In the genomic region with DNA sequence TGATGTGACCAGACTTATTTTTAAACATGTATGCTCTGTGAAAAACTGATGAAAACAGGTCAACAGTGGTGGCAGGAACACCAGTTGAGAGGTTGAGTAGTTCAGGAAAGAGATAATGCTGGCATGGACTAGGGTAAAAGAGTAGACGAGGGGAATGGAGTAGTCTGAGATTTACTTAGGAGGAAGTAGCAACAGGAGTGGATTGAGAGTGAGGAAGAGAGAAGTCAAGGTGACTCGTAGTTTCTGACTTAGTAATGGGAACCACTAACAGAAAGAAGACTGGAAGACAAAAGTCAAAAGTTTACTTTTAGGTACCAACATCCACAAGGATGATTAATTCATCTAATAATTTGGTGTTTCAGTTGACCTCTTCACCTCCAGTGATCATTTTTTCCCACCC, we compare ENCODE assay signal across 1 cellular context.
TF ChIP-seq lines count a peak whose summit lies in the region.

No MANE protein-coding gene starts in this region.

TF ChIP-seq in HEK293, 187 proteins besides CTCF, POLR2A, EP300 and RAD21 (continued from another document):
- TF ChIP-seq, protein P1, sequence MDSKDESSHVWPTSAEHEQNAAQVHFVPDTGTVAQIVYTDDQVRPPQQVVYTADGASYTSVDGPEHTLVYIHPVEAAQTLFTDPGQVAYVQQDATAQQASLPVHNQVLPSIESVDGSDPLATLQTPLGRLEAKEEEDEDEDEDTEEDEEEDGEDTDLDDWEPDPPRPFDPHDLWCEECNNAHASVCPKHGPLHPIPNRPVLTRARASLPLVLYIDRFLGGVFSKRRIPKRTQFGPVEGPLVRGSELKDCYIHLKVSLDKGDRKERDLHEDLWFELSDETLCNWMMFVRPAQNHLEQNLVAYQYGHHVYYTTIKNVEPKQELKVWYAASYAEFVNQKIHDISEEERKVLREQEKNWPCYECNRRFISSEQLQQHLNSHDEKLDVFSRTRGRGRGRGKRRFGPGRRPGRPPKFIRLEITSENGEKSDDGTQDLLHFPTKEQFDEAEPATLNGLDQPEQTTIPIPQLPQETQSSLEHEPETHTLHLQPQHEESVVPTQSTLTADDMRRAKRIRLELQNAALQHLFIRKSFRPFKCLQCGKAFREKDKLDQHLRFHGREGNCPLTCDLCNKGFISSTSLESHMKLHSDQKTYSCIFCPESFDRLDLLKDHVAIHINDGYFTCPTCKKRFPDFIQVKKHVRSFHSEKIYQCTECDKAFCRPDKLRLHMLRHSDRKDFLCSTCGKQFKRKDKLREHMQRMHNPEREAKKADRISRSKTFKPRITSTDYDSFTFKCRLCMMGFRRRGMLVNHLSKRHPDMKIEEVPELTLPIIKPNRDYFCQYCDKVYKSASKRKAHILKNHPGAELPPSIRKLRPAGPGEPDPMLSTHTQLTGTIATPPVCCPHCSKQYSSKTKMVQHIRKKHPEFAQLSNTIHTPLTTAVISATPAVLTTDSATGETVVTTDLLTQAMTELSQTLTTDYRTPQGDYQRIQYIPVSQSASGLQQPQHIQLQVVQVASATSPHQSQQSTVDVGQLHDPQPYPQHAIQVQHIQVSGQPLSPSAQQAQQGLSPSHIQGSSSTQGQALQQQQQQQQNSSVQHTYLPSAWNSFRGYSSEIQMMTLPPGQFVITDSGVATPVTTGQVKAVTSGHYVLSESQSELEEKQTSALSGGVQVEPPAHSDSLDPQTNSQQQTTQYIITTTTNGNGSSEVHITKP (tag by site-specific recombination; IDR thresholded peaks at IDR 0.05), result no peak
- no peak for TF ChIP-seq ZNF248 (tag by site-specific recombination; IDR thresholded peaks at IDR 0.05)
- TF ChIP-seq, protein P2, sequence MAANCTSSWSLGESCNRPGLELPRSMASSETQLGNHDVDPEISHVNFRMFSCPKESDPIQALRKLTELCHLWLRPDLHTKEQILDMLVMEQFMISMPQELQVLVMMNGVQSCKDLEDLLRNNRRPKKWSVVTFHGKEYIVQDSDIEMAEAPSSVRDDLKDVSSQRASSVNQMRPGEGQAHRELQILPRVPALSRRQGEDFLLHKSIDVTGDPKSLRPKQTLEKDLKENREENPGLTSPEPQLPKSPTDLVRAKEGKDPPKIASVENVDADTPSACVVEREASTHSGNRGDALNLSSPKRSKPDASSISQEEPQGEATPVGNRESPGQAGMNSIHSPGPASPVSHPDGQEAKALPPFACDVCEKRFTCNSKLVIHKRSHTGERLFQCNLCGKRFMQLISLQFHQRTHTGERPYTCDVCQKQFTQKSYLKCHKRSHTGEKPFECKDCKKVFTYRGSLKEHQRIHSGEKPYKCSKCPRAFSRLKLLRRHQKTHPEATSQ (tag by site-specific recombination; IDR thresholded peaks at IDR 0.05), result no peak
- no peak for TF ChIP-seq ZNF548 (tag by site-specific recombination; IDR thresholded peaks at IDR 0.05)
- no peak for TF ChIP-seq TCF7L2 (IDR thresholded peaks at IDR 0.05; ENCODE audit: borderline replicate concordance, low read depth, low read length)
- no peak for TF ChIP-seq BCL11B (tag by site-specific recombination; IDR thresholded peaks at IDR 0.05; ENCODE audit: low read depth)
- no peak for TF ChIP-seq OVOL3 (tag by site-specific recombination; IDR thresholded peaks at IDR 0.05)
- TF ChIP-seq ZNF394 (tag by site-specific recombination; IDR thresholded peaks at IDR 0.05; ENCODE audit: borderline replicate concordance), result peak; percentile 22; the same call in 1 of the 2 replicates
- TF ChIP-seq, protein P3, sequence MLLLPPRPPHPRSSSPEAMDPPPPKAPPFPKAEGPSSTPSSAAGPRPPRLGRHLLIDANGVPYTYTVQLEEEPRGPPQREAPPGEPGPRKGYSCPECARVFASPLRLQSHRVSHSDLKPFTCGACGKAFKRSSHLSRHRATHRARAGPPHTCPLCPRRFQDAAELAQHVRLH (tag by site-specific recombination; IDR thresholded peaks at IDR 0.05), result no peak
